Comparison of ENCODE assay signal across 8 cellular contexts in genomic region chr14:52694761-52695480, GRCh38. TPM values are rescaled to one million over a fixed set of nuclear protein-coding genes. Genes with fewer than 3 reads are reported as not detected.
DNase-seq lines count a peak whose midpoint lies in the region; ATAC-seq and TF ChIP-seq lines count a peak whose summit lies in the region.

No MANE protein-coding gene starts in this region.

- peak overlapping the region; percentile 96 for H3K4me3 ChIP-seq in A673 (ENCODE audit: low read depth, low read length, poor library complexity, severe bottlenecking)
- peak overlapping the region; percentile 91 for H3K4me3 ChIP-seq in ectodermal cell (ENCODE audit: insufficient read depth, low read depth, low read length)
- peak overlapping the region; percentile 91 to 99 for H3K4me3 ChIP-seq in mesenchymal stem cell (ENCODE audit: insufficient read depth in 1 of 2, low read depth in 1 of 2, low read length in 2 of 2)

- H4K8ac ChIP-seq in mesenchymal stem cell (ENCODE audit: low read length), result peak overlapping the region; percentile 45

- H3K4me1 ChIP-seq in A673 (ENCODE audit: insufficient read depth, low read length, poor library complexity, severe bottlenecking) (peaks cover 26% of the 10 kb centered on the region), ectodermal cell (ENCODE audit: control insufficient read depth, insufficient read depth, low read length) (peaks cover 7% of the 10 kb centered on the region), mesenchymal stem cell (ENCODE audit: control insufficient read depth, insufficient read depth, low read depth, low read length) (peaks cover 4% of the 10 kb centered on the region)

- H2AK5ac ChIP-seq in mesenchymal stem cell (ENCODE audit: low read length, severe bottlenecking), result no peak overlapping the region

- H3K36me3 ChIP-seq in A673 (ENCODE audit: insufficient read depth, low read length, poor library complexity, severe bottlenecking) (no peaks in the 10 kb centered on the region), ectodermal cell (ENCODE audit: control insufficient read depth, insufficient read depth, low read length) (no peaks in the 10 kb centered on the region), mesenchymal stem cell (ENCODE audit: control insufficient read depth in 1 of 2, insufficient read depth in 2 of 2, low read depth in 1 of 2, low read length in 2 of 2) (no peaks in the 10 kb centered on the region)

- WGBS in ectodermal cell, 2 experiments, result 1% methylated on average over 46 of the region's 46 CpGs
- 1% methylated on average over 45 of the region's 46 CpGs for WGBS in mesenchymal stem cell

- H2BK5ac ChIP-seq in mesenchymal stem cell (ENCODE audit: low read depth, low read length, poor library complexity, severe bottlenecking), result no peak overlapping the region

- H3K4ac ChIP-seq in mesenchymal stem cell (ENCODE audit: low read depth in 1 of 2, low read length in 2 of 2), result peak overlapping the region; percentile 64 to 80

- H2BK15ac ChIP-seq in mesenchymal stem cell (ENCODE audit: low read depth, poor library complexity, severe bottlenecking), result no peak overlapping the region

- peak overlapping the region; percentile 96 for H3K9ac ChIP-seq in mesenchymal stem cell (ENCODE audit: low read length)

- CTCF ChIA-PET in A673 (lab: Charles Lee), result no interaction called here

- H4K91ac ChIP-seq in mesenchymal stem cell (ENCODE audit: low read length), result peak overlapping the region; percentile 87

- H3K18ac ChIP-seq in mesenchymal stem cell (ENCODE audit: low read depth in 1 of 2, low read length in 2 of 2), result peak overlapping the region; percentile 65 to 92

- H3K27me3 ChIP-seq in A673 (replicated peaks; ENCODE audit: insufficient read depth, low read depth, low read length, poor library complexity) (no peaks in the 10 kb centered on the region), ectodermal cell (ENCODE audit: control insufficient read depth, insufficient read depth, low read length, poor library complexity, severe bottlenecking) (peaks cover 19% of the 10 kb centered on the region), mesenchymal stem cell (ENCODE audit: control insufficient read depth in 1 of 2, insufficient read depth in 1 of 2, low read length in 2 of 2) (no peaks in the 10 kb centered on the region)

- no peak for TF ChIP-seq CTCF in A673 (conservative IDR thresholded peaks at IDR 0.05; ENCODE audit: low read depth, low read length)

- peak overlapping the region; percentile 92 for H3K4me2 ChIP-seq in mesenchymal stem cell (ENCODE audit: low read length, poor library complexity, severe bottlenecking)

- H3K27ac ChIP-seq in A673 (ENCODE audit: low read depth, low read length, poor library complexity, severe bottlenecking), result peak overlapping the region; percentile 89
- H3K27ac ChIP-seq in ectodermal cell (ENCODE audit: insufficient read depth, low read depth, low read length, poor library complexity, severe bottlenecking), result no peak overlapping the region
- H3K27ac ChIP-seq in mesenchymal stem cell (ENCODE audit: low read length, poor library complexity, severe bottlenecking), result peak overlapping the region; percentile 26

- peak overlapping the region; percentile 99 for H2BK120ac ChIP-seq in mesenchymal stem cell (ENCODE audit: low read depth, low read length)

- POLR2A ChIA-PET in A673 (lab: Charles Lee; ENCODE audit: low non-redundant PET), result interaction anchor here (0.5 kb wide), 1 partner anchor 1715 kb away, joined by 3 read pairs; no protein-coding TSS in a partner anchor

- H3K9me3 ChIP-seq in A673 (ENCODE audit: low read depth, low read length, poor library complexity, severe bottlenecking), result no peaks in the 10 kb centered on the region
- no peaks in the 10 kb centered on the region for H3K9me3 ChIP-seq in ectodermal cell (ENCODE audit: control insufficient read depth, low read length)
- H3K9me3 ChIP-seq in mesenchymal stem cell (ENCODE audit: control insufficient read depth, low read length), result no peaks in the 10 kb centered on the region

- H2BK12ac ChIP-seq in mesenchymal stem cell (ENCODE audit: low read length in 2 of 2), result peak overlapping the region in 1 of 2 experiments; percentile 61

- H3K23ac ChIP-seq in mesenchymal stem cell (ENCODE audit: low read length in 2 of 2), result peak overlapping the region in 1 of 2 experiments; percentile 2

- peaks cover 5% of the 10 kb centered on the region for H3K79me1 ChIP-seq in mesenchymal stem cell (replicated peaks; ENCODE audit: low read length, poor library complexity, severe bottlenecking)

- no TSS peak for BruUV-seq in A673 (replicated peaks; lab: Mats Ljungman, UMichigan)

- peak overlapping the region; percentile 70 for H2AFZ ChIP-seq in mesenchymal stem cell (ENCODE audit: low read depth, low read length)

- H3K14ac ChIP-seq in mesenchymal stem cell (ENCODE audit: low read length in 2 of 2), result peak overlapping the region in 1 of 2 experiments; percentile 92

- peak; percentile 71 for ATAC-seq in GM18511 (IDR thresholded peaks at IDR 0.05; ENCODE audit: unreplicated experiment)
- ATAC-seq in HG02973 (IDR thresholded peaks at IDR 0.05; ENCODE audit: unreplicated experiment), result peak; percentile 45

- intact Hi-C loops in A673 (cut with micrococcal nuclease; ENCODE audit: unreplicated experiment), result loop anchor here (5.0 kb wide), 1 partner anchor 143 kb away; the partner anchor contains the start of genes GPR137C and TXNDC16

- DNase-seq in A673 (ENCODE audit: low spot score) (peak; percentile 36), NCI-H2171 treated with DMSO at 0.1 percent for 48 hours (lab: John Stamatoyannopoulos, UW) (peak; percentile 65), mesenchymal stem cell (peak; percentile 59)
- DNase-seq in activated CD4-positive, alpha-beta T cell treated with anti-CD3 and anti-CD28 coated beads for 4 hours, result peak; percentile 52 to 57
- DNase-seq in stimulated activated CD8-positive, alpha-beta memory T cell treated with anti-CD3 and anti-CD28 coated beads, Interleukin-2, amount 100 ng/mL, for 48 hours (ENCODE audit: low read depth in 2 of 2), result peak; percentile 23 to 24

RNA-seq across cellular contexts. Expression of gene ERO1A, which starts 0.4 kb away (rescaled TPM):
- total RNA-seq in A673 (2021), result 45.9 and 52.1 TPM in 2 replicates
- polyA plus RNA-seq in ectodermal cell (2013, experiment 1 of 4), result 24.5 TPM
- polyA plus RNA-seq in ectodermal cell (2013, experiment 2 of 4), result 21.0 TPM
- 15.5 TPM for polyA plus RNA-seq in ectodermal cell (2013, experiment 3 of 4)
- polyA plus RNA-seq in ectodermal cell (2013, experiment 4 of 4), result 16.9 TPM
- polyA plus RNA-seq in mesenchymal stem cell (2013, experiment 1 of 2), result 86.7 TPM
- polyA plus RNA-seq in mesenchymal stem cell (2013, experiment 2 of 2), result 88.2 TPM

RNA-seq across cellular contexts. Expression of gene PSMC6, which starts 12.1 kb away (rescaled TPM):
- 177 and 190 TPM in 2 replicates for total RNA-seq in A673 (2021)
- 118 TPM for polyA plus RNA-seq in ectodermal cell (2013, experiment 1 of 4)
- polyA plus RNA-seq in ectodermal cell (2013, experiment 2 of 4), result 114 TPM
- polyA plus RNA-seq in ectodermal cell (2013, experiment 3 of 4), result 90.7 TPM
- 93.3 TPM for polyA plus RNA-seq in ectodermal cell (2013, experiment 4 of 4)
- polyA plus RNA-seq in mesenchymal stem cell (2013, experiment 1 of 2), result 62.7 TPM
- 66.8 TPM for polyA plus RNA-seq in mesenchymal stem cell (2013, experiment 2 of 2)

RNA-seq across cellular contexts. Expression of gene STYX, which starts 35.0 kb away (rescaled TPM):
- total RNA-seq in A673 (2021), result 8.7 and 9.4 TPM in 2 replicates
- polyA plus RNA-seq in ectodermal cell (2013, experiment 1 of 4), result 25.0 TPM
- 27.7 TPM for polyA plus RNA-seq in ectodermal cell (2013, experiment 2 of 4)
- 16.6 TPM for polyA plus RNA-seq in ectodermal cell (2013, experiment 3 of 4)
- 17.0 TPM for polyA plus RNA-seq in ectodermal cell (2013, experiment 4 of 4)
- polyA plus RNA-seq in mesenchymal stem cell (2013, experiment 1 of 2), result 16.8 TPM
- polyA plus RNA-seq in mesenchymal stem cell (2013, experiment 2 of 2), result 17.3 TPM
